14 cellular contexts compared by ENCODE assay signal in the genomic region with DNA sequence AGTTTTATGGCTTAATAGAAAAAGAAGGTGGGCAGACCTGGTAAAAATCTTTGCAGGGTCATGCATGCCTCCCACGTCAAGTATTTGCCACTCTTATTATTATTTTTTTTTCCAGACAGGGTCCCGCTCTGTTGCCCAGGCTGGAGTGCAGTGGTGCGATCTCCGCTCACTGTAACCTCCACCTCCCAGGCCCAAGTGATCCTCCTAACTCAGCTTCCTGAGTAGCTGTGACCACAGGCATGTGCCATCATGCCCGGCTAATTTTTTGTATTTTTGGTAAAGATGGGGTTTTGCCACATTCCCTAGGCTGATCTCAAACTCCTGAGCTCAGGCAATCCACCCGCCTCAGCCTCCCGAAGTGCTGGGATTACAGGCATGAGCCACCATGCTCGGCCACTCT. TPM values are rescaled to one million over a fixed set of nuclear protein-coding genes. Genes with fewer than 3 reads are reported as not detected.
"Had no signal": no experiment of that assay in that cellular context is flagged by ENCODE, and none has a peak within 500 bp of the region (broad histone marks: within the 10 kb centered on the region; RNA-seq: fewer than 3 reads in every experiment).

No MANE protein-coding gene starts in this region.

RNA-seq across cellular contexts. Expression of a gene that starts 55.7 kb away (rescaled TPM):
- total RNA-seq: activated CD4-positive, alpha-beta T cell treated with anti-CD3 and anti-CD28 coated beads, Interleukin-2, amount 10 ng/mL, durations not matched to agents 24 days and 14 days; activated CD8-positive, alpha-beta memory T cell treated with anti-CD3 and anti-CD28 coated beads for 36 hours; activated CD8-positive, alpha-beta T cell treated with anti-CD3 and anti-CD28 coated beads for 36 hours; activated naive CD8-positive, alpha-beta T cell treated with anti-CD3 and anti-CD28 coated beads for 36 hours; activated T-cell treated with anti-CD3 and anti-CD28 coated beads, Interleukin-2, amount 50 U/mL, for 72 hours; activated T-helper 17 cell treated with anti-CD3 and anti-CD28 coated beads, Interleukin-2, amount 50 U/mL, for 72 hours; aorta; cardiac muscle cell; M059J; PC-3; Peyer's patch; Right ventricle myocardium superior; T-helper 1 cell treated with Interleukin-12 subunit alpha and Interleukin-12 subunit beta and Interleukin-4 antibody, amounts not matched to agents 30 ng/mL and 1 ng/mL, for 36 hours; T-helper 2 cell treated with Interferon-gamma antibody and Interleukin-4, amounts not matched to agents 100 ng/mL and 5 ng/mL, for 36 hours had no signal
- polyA plus RNA-seq: aorta, cardiac muscle cell had no signal
